In genomic region chr6:45663181-45664180, GRCh38 we compare ENCODE assay signal across 8 cellular contexts.
DNase-seq lines count a peak whose midpoint lies in the region; ATAC-seq and TF ChIP-seq lines count a peak whose summit lies in the region.

No MANE protein-coding gene starts in this region.

- peak overlapping the region; percentile 46 for H2AFZ ChIP-seq in parathyroid adenoma

- H3K27ac ChIP-seq in parathyroid adenoma: no peak overlapping the region

- H3K27me3 ChIP-seq in parathyroid adenoma (ENCODE audit: control insufficient read depth, insufficient read depth, low read length): no peaks in the 10 kb centered on the region

- peak; percentile 59 for ATAC-seq in GM18867 (IDR thresholded peaks at IDR 0.05; ENCODE audit: unreplicated experiment)
- no peak for ATAC-seq in GM19328 (IDR thresholded peaks at IDR 0.05; ENCODE audit: unreplicated experiment)
- ATAC-seq in HG02884 (IDR thresholded peaks at IDR 0.05; ENCODE audit: unreplicated experiment): no peak
- no peak for ATAC-seq in GM21423 (IDR thresholded peaks at IDR 0.05; ENCODE audit: unreplicated experiment)
- ATAC-seq in HG03159 (IDR thresholded peaks at IDR 0.05; ENCODE audit: unreplicated experiment): no peak

- H3K79me2 ChIP-seq in parathyroid adenoma: no peaks in the 10 kb centered on the region

- H3K36me3 ChIP-seq in parathyroid adenoma (ENCODE audit: control insufficient read depth, insufficient read depth, low read length): no peaks in the 10 kb centered on the region

- H3K9me3 ChIP-seq in parathyroid adenoma (ENCODE audit: control insufficient read depth, low read length): no peaks in the 10 kb centered on the region

- no peak for TF ChIP-seq CTCF in parathyroid adenoma (IDR thresholded peaks at IDR 0.05)

- H3K4me2 ChIP-seq in parathyroid adenoma (ENCODE audit: low read length): peak overlapping the region; percentile 55

- peak; percentile 82 for DNase-seq in activated CD8-positive, alpha-beta memory T cell treated with anti-CD3 and anti-CD28 coated beads, Interleukin-2, amount 50 U/mL, for 48 hours
- peak; percentile 17 for DNase-seq in fibroblast of the conjunctiva (ENCODE audit: low read depth)

- H3K4me1 ChIP-seq in parathyroid adenoma: no peaks in the 10 kb centered on the region

- H3K9ac ChIP-seq in parathyroid adenoma: no peak overlapping the region

- no peak overlapping the region for H3K4me3 ChIP-seq in parathyroid adenoma (ENCODE audit: low read depth, low read length)
